1 cellular context compared by ENCODE assay signal in the genomic region with DNA sequence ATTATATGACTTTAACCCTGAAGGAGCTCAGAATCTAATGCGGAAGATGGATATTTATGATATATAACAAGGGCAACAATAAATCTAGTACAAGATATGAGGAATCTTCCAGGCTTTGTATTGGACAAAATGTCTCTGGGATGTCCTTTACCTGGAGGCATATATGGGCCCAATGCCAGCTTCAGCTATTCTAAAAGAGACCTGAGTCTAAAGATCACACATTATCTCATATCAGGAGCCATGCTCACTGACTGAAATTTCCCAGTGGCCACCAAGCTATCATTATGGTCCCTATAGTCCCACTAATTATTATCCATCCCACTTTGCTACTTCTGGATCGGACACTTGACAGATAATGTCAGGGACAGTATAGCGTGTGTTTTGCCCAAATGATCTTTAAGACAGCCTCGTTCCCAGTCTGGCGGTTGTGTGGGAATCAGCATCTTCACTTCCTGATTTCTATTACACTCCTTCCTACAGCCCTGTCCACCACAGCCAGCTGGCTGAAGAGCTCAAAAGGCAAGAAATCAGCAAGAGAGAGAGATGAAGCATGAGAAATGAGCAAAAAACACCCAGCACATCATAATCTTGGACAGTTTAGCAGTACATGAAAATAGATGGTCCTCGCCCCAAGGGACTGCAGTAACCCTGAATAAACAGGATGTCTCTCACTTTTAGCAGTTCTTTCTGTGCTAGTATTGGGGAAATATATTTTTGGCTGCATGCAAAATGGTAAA.
TF ChIP-seq lines count a peak whose summit lies in the region.

No MANE protein-coding gene starts in this region.

TF ChIP-seq in H1, 55 proteins besides CTCF, POLR2A, EP300 and RAD21 (continued from another document):
- TF ChIP-seq, protein P1, sequence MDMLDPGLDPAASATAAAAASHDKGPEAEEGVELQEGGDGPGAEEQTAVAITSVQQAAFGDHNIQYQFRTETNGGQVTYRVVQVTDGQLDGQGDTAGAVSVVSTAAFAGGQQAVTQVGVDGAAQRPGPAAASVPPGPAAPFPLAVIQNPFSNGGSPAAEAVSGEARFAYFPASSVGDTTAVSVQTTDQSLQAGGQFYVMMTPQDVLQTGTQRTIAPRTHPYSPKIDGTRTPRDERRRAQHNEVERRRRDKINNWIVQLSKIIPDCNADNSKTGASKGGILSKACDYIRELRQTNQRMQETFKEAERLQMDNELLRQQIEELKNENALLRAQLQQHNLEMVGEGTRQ (IDR thresholded peaks at IDR 0.05; ENCODE audit: low read length), result no peak
- no peak for TF ChIP-seq PHF8 (conservative IDR thresholded peaks at IDR 0.05; ENCODE audit: low read depth, low read length)
- no peak for TF ChIP-seq CBX8 (IDR thresholded peaks at IDR 0.05; ENCODE audit: borderline replicate concordance, low read depth, low read length)
- no peak for TF ChIP-seq TAF1 (IDR thresholded peaks at IDR 0.05; ENCODE audit: low read depth, low read length)
- no peak for TF ChIP-seq BCL11A (IDR thresholded peaks at IDR 0.05; ENCODE audit: low read depth in 2 of 2, low read length in 2 of 2)
- no peak for TF ChIP-seq SIRT6 (IDR thresholded peaks at IDR 0.05; ENCODE audit: low read length)
- no peak for TF ChIP-seq CTBP2 (IDR thresholded peaks at IDR 0.05; ENCODE audit: borderline replicate concordance, insufficient read depth, insufficient read length, low read length)
- TF ChIP-seq JUND (IDR thresholded peaks at IDR 0.05; ENCODE audit: low read length), result no peak
- TF ChIP-seq SP2 (IDR thresholded peaks at IDR 0.05; ENCODE audit: low read length), result no peak
- TF ChIP-seq GABPA (IDR thresholded peaks at IDR 0.05; ENCODE audit: borderline replicate concordance, insufficient read depth, low read length), result no peak
- no peak for TF ChIP-seq JUN (IDR thresholded peaks at IDR 0.05; ENCODE audit: low read depth, low read length)
- TF ChIP-seq, protein P2, sequence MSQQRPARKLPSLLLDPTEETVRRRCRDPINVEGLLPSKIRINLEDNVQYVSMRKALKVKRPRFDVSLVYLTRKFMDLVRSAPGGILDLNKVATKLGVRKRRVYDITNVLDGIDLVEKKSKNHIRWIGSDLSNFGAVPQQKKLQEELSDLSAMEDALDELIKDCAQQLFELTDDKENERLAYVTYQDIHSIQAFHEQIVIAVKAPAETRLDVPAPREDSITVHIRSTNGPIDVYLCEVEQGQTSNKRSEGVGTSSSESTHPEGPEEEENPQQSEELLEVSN (IDR thresholded peaks at IDR 0.05), result no peak
- no peak for TF ChIP-seq CHD7 (IDR thresholded peaks at IDR 0.05; ENCODE audit: insufficient replicate concordance, low read length)
- TF ChIP-seq EGR1 (IDR thresholded peaks at IDR 0.05; ENCODE audit: borderline replicate concordance, low read depth, low read length), result no peak
